Comparison of ENCODE assay signal across 11 cellular contexts in the genomic region with DNA sequence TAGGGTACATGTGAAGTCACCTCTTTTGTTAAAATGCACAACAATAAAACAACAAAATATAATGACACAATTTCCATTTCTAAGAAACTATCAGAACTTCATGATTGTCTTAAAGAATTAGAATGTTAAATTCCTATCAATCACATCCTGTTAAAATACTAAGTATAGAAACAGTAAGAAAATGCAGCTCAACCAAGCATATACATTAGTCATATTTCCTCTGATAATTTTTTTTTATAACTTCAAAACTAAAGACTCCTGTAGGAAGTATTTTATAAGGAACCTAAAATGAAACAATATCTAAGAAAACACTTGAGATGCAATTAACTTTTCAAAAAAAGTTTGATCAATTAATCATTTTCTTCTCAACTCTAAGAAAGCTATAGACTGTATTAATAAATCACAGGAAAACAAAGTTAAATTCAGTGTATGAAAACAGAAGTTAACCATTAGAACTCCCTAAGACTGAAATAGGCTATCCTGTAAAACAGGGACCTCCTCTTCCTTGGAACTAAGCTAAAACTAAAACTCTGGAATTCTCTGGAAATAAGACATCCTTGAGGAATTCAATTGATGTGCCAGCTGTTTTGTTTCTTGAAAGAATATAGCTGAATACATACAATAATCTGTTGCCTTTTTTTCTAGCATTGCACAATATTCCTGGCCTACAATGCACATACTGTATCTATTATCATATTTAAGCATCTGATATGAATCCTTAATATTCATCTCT. TPM values are rescaled to one million over a fixed set of nuclear protein-coding genes. Genes with fewer than 3 reads are reported as not detected.
A peak's percentile ranks its signal among the peaks of the same experiment; 100 is the strongest.
DNase-seq lines count a peak whose midpoint lies in the region; ATAC-seq, FAIRE-seq and TF ChIP-seq lines count a peak whose summit lies in the region.
"Had no signal": no experiment of that assay in that cellular context is flagged by ENCODE, and none has a peak within 500 bp of the region (broad histone marks: within the 10 kb centered on the region; RNA-seq: fewer than 3 reads in every experiment).

No MANE protein-coding gene starts in this region.

- no peak for FAIRE-seq in keratinocyte (lab: Jason Lieb, UNC)

- no peaks in the 10 kb centered on the region for H3K36me3 ChIP-seq in keratinocyte (ENCODE audit: control insufficient read depth in 2 of 2, extremely low read depth in 1 of 2, insufficient read depth in 2 of 2, low read length in 2 of 2)
- peaks cover 0 to 3% of the 10 kb centered on the region in 2 donors for H3K36me3 ChIP-seq in thyroid gland

- peak overlapping the region; percentile 93 for H3K4me2 ChIP-seq in keratinocyte (ENCODE audit: control insufficient read depth, extremely low read depth, insufficient read depth, low read depth, low read length)

- H2AFZ ChIP-seq in keratinocyte (ENCODE audit: control insufficient read depth, low read length), result peak overlapping the region; percentile 41

- in situ Hi-C loops in ACHN (cut with HindIII; ENCODE audit: low pct_ligation_motif_present, low pct_unique_long_range_greater_than_20kb, low sequenced_read_pairs), result no loop called here

- H3K27ac Mint-ChIP-seq in activated naive CD8-positive, alpha-beta T cell treated with anti-CD3 and anti-CD28 coated beads for 36 hours, result peak overlapping the region; percentile 80

- peaks cover 1% of the 10 kb centered on the region for H3K9me3 Mint-ChIP-seq in activated naive CD8-positive, alpha-beta T cell treated with anti-CD3 and anti-CD28 coated beads for 36 hours

- peaks cover 87% of the 10 kb centered on the region for H3K79me2 ChIP-seq in keratinocyte (ENCODE audit: control insufficient read depth, insufficient read depth, low read length)

- peak overlapping the region in 2 of 3 experiments; percentile 16 to 57 for H3K4me3 ChIP-seq in keratinocyte (ENCODE audit: control insufficient read depth in 2 of 3, extremely low read depth in 1 of 3, insufficient read depth in 2 of 3, low read depth in 1 of 3, low read length in 3 of 3)
- no peak overlapping the region for H3K4me3 ChIP-seq in thyroid gland (replicated peaks in 1 of 3)

- TF ChIP-seq POLR2A in thyroid gland (IDR thresholded peaks at IDR 0.05), result no peak

- H3K36me3 Mint-ChIP-seq in activated naive CD8-positive, alpha-beta T cell treated with anti-CD3 and anti-CD28 coated beads for 36 hours, result peaks cover 16% of the 10 kb centered on the region

- DNase-seq in ACHN (peak; percentile 12), keratinocyte (ENCODE audit: low read depth, low spot score) (no peak), NK-92 (lab: John Stamatoyannopoulos, UW; ENCODE audit: unreplicated experiment) (no peak), thyroid gland (no peak)
- no peak for DNase-seq in activated naive CD8-positive, alpha-beta T cell treated with anti-CD3 and anti-CD28 coated beads for 36 hours
- DNase-seq: amniotic stem cell, NCI-H1436 treated with DMSO at 0.1 percent for 48 hours, SHP77 had no signal

- H3K9me3 ChIP-seq in keratinocyte (ENCODE audit: control insufficient read depth, low read depth, low read length) (no peaks in the 10 kb centered on the region), thyroid gland (no peaks in the 10 kb centered on the region)

- ATAC-seq in HG03342 (IDR thresholded peaks at IDR 0.05; ENCODE audit: unreplicated experiment), result peak; percentile 30
- no peak for ATAC-seq in GM21367 (IDR thresholded peaks at IDR 0.05; ENCODE audit: unreplicated experiment)
- ATAC-seq in HG03439 (IDR thresholded peaks at IDR 0.05; ENCODE audit: unreplicated experiment), result no peak

- H4K20me1 ChIP-seq in keratinocyte (ENCODE audit: control insufficient read depth, extremely low read depth, insufficient read depth, low read length), result no peaks in the 10 kb centered on the region

- H3K27me3 ChIP-seq in keratinocyte (ENCODE audit: control insufficient read depth, extremely low read depth, insufficient read depth, low read length), result no peaks in the 10 kb centered on the region
- H3K27me3 ChIP-seq in thyroid gland, result no peaks in the 10 kb centered on the region

- no peaks in the 10 kb centered on the region for H3K9me1 ChIP-seq in keratinocyte (ENCODE audit: control insufficient read depth, extremely low read depth, insufficient read depth, low read length)

- no peaks in the 10 kb centered on the region for H3K27me3 Mint-ChIP-seq in activated naive CD8-positive, alpha-beta T cell treated with anti-CD3 and anti-CD28 coated beads for 36 hours

- H3K4me1 ChIP-seq in keratinocyte (ENCODE audit: control insufficient read depth, extremely low read depth, insufficient read depth, low read length) (peaks cover 24% of the 10 kb centered on the region), thyroid gland (peaks cover 9 to 32% of the 10 kb centered on the region in 2 donors)

- TF ChIP-seq CTCF in keratinocyte (optimal IDR thresholded peaks at IDR 0.05 in 1 of 3, IDR thresholded peaks at IDR 0.05 in 1 of 3, conservative IDR thresholded peaks at IDR 0.05 in 1 of 3; ENCODE audit: extremely low read depth in 1 of 3, insufficient read depth in 2 of 3, low read length in 3 of 3), result no peak
- TF ChIP-seq CTCF in thyroid gland (IDR thresholded peaks at IDR 0.05), result no peak

- H3K4me1 Mint-ChIP-seq in activated naive CD8-positive, alpha-beta T cell treated with anti-CD3 and anti-CD28 coated beads for 36 hours, result peaks cover 41% of the 10 kb centered on the region

- peak overlapping the region; percentile 72 for H3K27ac ChIP-seq in keratinocyte (ENCODE audit: control insufficient read depth, insufficient read depth, low read length)
- H3K27ac ChIP-seq in thyroid gland, result peak overlapping the region in 1 of 3 donors; percentile 3

- peak overlapping the region; percentile 55 for H3K4me3 Mint-ChIP-seq in activated naive CD8-positive, alpha-beta T cell treated with anti-CD3 and anti-CD28 coated beads for 36 hours

- peak overlapping the region; percentile 64 for H3K9ac ChIP-seq in keratinocyte (ENCODE audit: control insufficient read depth, extremely low read depth, insufficient read depth, low read length)

- dilution Hi-C loops in keratinocyte (cut with MboI; ENCODE audit: extremely low pct_ligation_motif_present, low sequenced_read_pairs), result no loop called here

- intact Hi-C loops in thyroid gland (cut with DNase I), result no loop called here

RNA-seq across cellular contexts. Expression of a gene that starts 19.8 kb away (rescaled TPM):
- total RNA-seq in activated naive CD8-positive, alpha-beta T cell treated with anti-CD3 and anti-CD28 coated beads for 36 hours, result 100 to 1,000 TPM; 110 TPM
- polyA plus RNA-seq in keratinocyte, result 48.0 to 88.3 TPM (median 59.0 TPM) in 3 replicates
- 29.3 TPM for polyA plus RNA-seq in keratinocyte (2011; ENCODE audit: low read depth)
- 53.4 and 63.7 TPM in 2 replicates for polyA plus RNA-seq in keratinocyte (2011; cell fraction: cytosol; rRNA removed)
- 52.6 and 53.1 TPM in 2 replicates for polyA plus RNA-seq in keratinocyte (2011; cell fraction: nucleus; rRNA removed)
- polyA plus RNA-seq in keratinocyte (2012; ENCODE audit: low replicate concordance), result 52.0 and 70.9 TPM in 2 replicates
- polyA minus RNA-seq in keratinocyte, result 15.1 to 56.8 TPM (median 27.8 TPM) in 3 replicates
- 22.8 TPM for polyA minus RNA-seq in keratinocyte (2011; cell fraction: cytosol; rRNA and poly(A)+ RNA removed)
- polyA minus RNA-seq in keratinocyte (2011; cell fraction: nucleus; rRNA and poly(A)+ RNA removed), result 15.8 and 39.4 TPM in 2 replicates
- 100 to 1,000 TPM; 239 to 600 (median 253) TPM for total RNA-seq in thyroid gland

Comparison
In these comparisons a context has a peak if more than half of its experiments do, and no peak if none do; other contexts are left out.
1. H3K4me3 ChIP-seq: peak in keratinocyte (2 of 3); none in thyroid gland (0 of 3).